Comparison of ENCODE assay signal across 3 cellular contexts in genomic region chr19:43349813-43350212, GRCh38. TPM values are rescaled to one million over a fixed set of nuclear protein-coding genes. Genes with fewer than 3 reads are reported as not detected.
"Had no signal": no experiment of that assay in that cellular context is flagged by ENCODE, and none has a peak within 500 bp of the region (broad histone marks: within the 10 kb centered on the region; RNA-seq: fewer than 3 reads in every experiment).

No MANE protein-coding gene starts in this region.

RNA-seq across cellular contexts. Expression of gene CD177, which starts 3.7 kb away (rescaled TPM):
- total RNA-seq: HepG2, HT1080 had no signal
- polyA plus RNA-seq: HepG2, IgD-negative memory B cell had no signal
